Comparison of ENCODE assay signal across 10 cellular contexts in the genomic region with DNA sequence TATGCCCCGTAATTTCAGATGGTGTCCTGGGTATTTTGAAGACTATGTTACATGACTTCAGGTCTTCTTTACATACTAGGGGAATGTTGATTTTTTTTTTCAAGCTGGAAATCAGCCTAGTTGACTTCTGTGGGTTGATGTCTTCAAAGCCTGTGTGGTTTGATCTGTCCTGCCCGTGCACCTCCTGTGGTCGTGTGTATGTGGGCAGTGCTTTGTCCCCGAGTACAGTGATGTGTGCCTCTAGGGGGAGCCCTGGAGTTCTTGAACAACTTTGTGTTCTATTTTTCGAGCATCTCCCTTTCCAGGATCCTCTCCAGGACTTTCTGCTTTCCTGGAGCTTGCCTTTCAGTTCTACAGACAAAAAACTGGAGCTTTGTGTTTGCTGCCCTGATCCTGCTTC. TPM values are rescaled to one million over a fixed set of nuclear protein-coding genes. Genes with fewer than 3 reads are reported as not detected.
DNase-seq lines count a peak whose midpoint lies in the region; ATAC-seq and TF ChIP-seq lines count a peak whose summit lies in the region.
"Had no signal": no experiment of that assay in that cellular context is flagged by ENCODE, and none has a peak within 500 bp of the region (broad histone marks: within the 10 kb centered on the region; RNA-seq: fewer than 3 reads in every experiment).

No MANE protein-coding gene starts in this region.

- H2BK12ac ChIP-seq in trophoblast cell (ENCODE audit: low read length): no peak overlapping the region

- no peak overlapping the region for H4K12ac ChIP-seq in trophoblast cell (ENCODE audit: low read depth, low read length)

- peaks cover 4% of the 10 kb centered on the region for H3K27me3 Mint-ChIP-seq in endothelial cell (ENCODE audit: unreplicated experiment)

- H3K9ac ChIP-seq in trophoblast cell (ENCODE audit: low read length): no peak overlapping the region
- H3K9ac ChIP-seq: BLaER1 treated with 17β-estradiol and CSF1 and Interleukin-3, amounts not matched to agents 10 nM and 100 nM had no signal

- no peak overlapping the region for H2AFZ ChIP-seq in trophoblast cell (ENCODE audit: insufficient read depth, low read length, poor library complexity)

- H2BK5ac ChIP-seq in trophoblast cell (ENCODE audit: low read depth, low read length, poor library complexity): no peak overlapping the region

- peaks cover 3 to 17% of the 10 kb centered on the region in 2 experiments for H3K36me3 ChIP-seq in trophoblast cell (ENCODE audit: control insufficient read depth in 1 of 2, insufficient read depth in 2 of 2, low read length in 2 of 2)
- H3K36me3 ChIP-seq: neutrophil had no signal

- TF ChIP-seq POLR2A in NB4 (IDR thresholded peaks at IDR 0.05; ENCODE audit: extremely low read depth, insufficient read length): no peak
- no peak for TF ChIP-seq POLR2A in GM18505 (IDR thresholded peaks at IDR 0.05; ENCODE audit: borderline replicate concordance, extremely low read depth, insufficient read depth, insufficient read length)

- no peak overlapping the region for H3K14ac ChIP-seq in trophoblast cell (ENCODE audit: low read length)

- no peak overlapping the region for H3K23ac ChIP-seq in trophoblast cell (ENCODE audit: low read length)

- ATAC-seq in GM18505 (IDR thresholded peaks at IDR 0.05; ENCODE audit: unreplicated experiment): no peak
- ATAC-seq in GM19023 (IDR thresholded peaks at IDR 0.05; ENCODE audit: unreplicated experiment): no peak

- no CpG with 5 or more reads among the region's 5 CpGs for WGBS in trophoblast cell (ENCODE audit: extremely low coverage, insufficient coverage, insufficient read length)

- no peak overlapping the region for H3K4me3 ChIP-seq in NB4 (ENCODE audit: low read depth, low read length)
- no peak overlapping the region for H3K4me3 ChIP-seq in trophoblast cell (ENCODE audit: low read depth, low read length)
- H3K4me3 ChIP-seq: BLaER1 treated with 17β-estradiol and CSF1 and Interleukin-3, amounts not matched to agents 10 nM and 100 nM had no signal

- H3K4ac ChIP-seq in trophoblast cell (ENCODE audit: low read depth, low read length): no peak overlapping the region

- no peak overlapping the region for H2BK120ac ChIP-seq in trophoblast cell (ENCODE audit: insufficient read depth, low read length, poor library complexity)

- H3K27ac ChIP-seq in trophoblast cell (ENCODE audit: low read depth, low read length): no peak overlapping the region
- H3K27ac ChIP-seq: BLaER1 treated with 17β-estradiol and CSF1 and Interleukin-3, amounts not matched to agents 10 nM and 100 nM; neutrophil had no signal

- no peak overlapping the region for H3K4me3 Mint-ChIP-seq in endothelial cell (ENCODE audit: unreplicated experiment)

- peaks cover 6% of the 10 kb centered on the region for H3K9me3 Mint-ChIP-seq in endothelial cell (ENCODE audit: unreplicated experiment)

- no peaks in the 10 kb centered on the region for H3K4me1 Mint-ChIP-seq in endothelial cell (ENCODE audit: unreplicated experiment)

- DNase-seq in NCI-H2029 (lab: John Stamatoyannopoulos, UW) (peak; percentile 3), NCI-H2029 treated with DMSO at 0.1 percent for 48 hours (lab: John Stamatoyannopoulos, UW) (no peak), NB4 (ENCODE audit: low read depth) (peak; percentile 63), endothelial cell (ENCODE audit: low spot score) (peak; percentile 69), trophoblast cell (peak; percentile 34 to 89)
- no peak for DNase-seq in activated T-cell treated with anti-CD3 and anti-CD28 coated beads, Interleukin-2, amount 50 U/mL, for 1 hour

- H4K91ac ChIP-seq in trophoblast cell (ENCODE audit: low read depth, low read length): no peak overlapping the region

- H3K79me2 ChIP-seq in trophoblast cell (ENCODE audit: control insufficient read depth, insufficient read depth, low read length, poor library complexity): no peaks in the 10 kb centered on the region

- peaks cover 29% of the 10 kb centered on the region for H3K36me3 Mint-ChIP-seq in endothelial cell (ENCODE audit: low read depth, unreplicated experiment)

- no peak overlapping the region for H3K27ac Mint-ChIP-seq in endothelial cell (ENCODE audit: unreplicated experiment)

- H3K18ac ChIP-seq in trophoblast cell (ENCODE audit: low read length): no peak overlapping the region

- no peak overlapping the region for H3K4me2 ChIP-seq in trophoblast cell (ENCODE audit: low read length)
- H3K4me2 ChIP-seq: BLaER1 treated with 17β-estradiol and CSF1 and Interleukin-3, amounts not matched to agents 10 nM and 100 nM had no signal

- H2AK5ac ChIP-seq in trophoblast cell (ENCODE audit: low read length): no peak overlapping the region

- H4K8ac ChIP-seq in trophoblast cell (ENCODE audit: low read depth, low read length): no peak overlapping the region

- H3K27me3 ChIP-seq in trophoblast cell (ENCODE audit: insufficient read depth, low read length): no peaks in the 10 kb centered on the region
- H3K27me3 ChIP-seq: BLaER1 treated with 17β-estradiol and CSF1 and Interleukin-3, amounts not matched to agents 10 nM and 100 nM; neutrophil had no signal

- H3K9me3 ChIP-seq in trophoblast cell (ENCODE audit: insufficient read depth, low read depth, low read length): peaks cover 18% of the 10 kb centered on the region
- H3K9me3 ChIP-seq: neutrophil had no signal

- H3K79me1 ChIP-seq in trophoblast cell (ENCODE audit: low read length): no peaks in the 10 kb centered on the region

- peak; percentile 60 for TF ChIP-seq CTCF in NB4 (IDR thresholded peaks at IDR 0.05; ENCODE audit: low read depth, low read length)
- TF ChIP-seq CTCF in endothelial cell (IDR thresholded peaks at IDR 0.05; ENCODE audit: unreplicated experiment): peak; percentile 38

- no peaks in the 10 kb centered on the region for H3K4me1 ChIP-seq in trophoblast cell (ENCODE audit: control insufficient read depth in 1 of 2, insufficient read depth in 2 of 2, low read length in 2 of 2)
- H3K4me1 ChIP-seq: BLaER1 treated with 17β-estradiol and CSF1 and Interleukin-3, amounts not matched to agents 10 nM and 100 nM had no signal

RNA-seq across cellular contexts. Expression of gene OBSCN, which starts 28.9 kb away (rescaled TPM):
- 16.9 TPM for total RNA-seq in endothelial cell (ENCODE audit: unreplicated experiment)
- 6.4 and 7.0 TPM in 2 replicates for polyA plus RNA-seq in trophoblast cell (2013)

Comparison
In these comparisons a context has a peak if more than half of its experiments do, and no peak if none do; other contexts are left out.
1. DNase-seq: peak in NCI-H2029 (single experiment), NB4 (single experiment), endothelial cell (single experiment) and trophoblast cell (2 of 2); none in NCI-H2029 treated with DMSO at 0.1 percent for 48 hours (single experiment) and activated T-cell treated with anti-CD3 and anti-CD28 coated beads, Interleukin-2, amount 50 U/mL, for 1 hour (single experiment).